In the genomic region with DNA sequence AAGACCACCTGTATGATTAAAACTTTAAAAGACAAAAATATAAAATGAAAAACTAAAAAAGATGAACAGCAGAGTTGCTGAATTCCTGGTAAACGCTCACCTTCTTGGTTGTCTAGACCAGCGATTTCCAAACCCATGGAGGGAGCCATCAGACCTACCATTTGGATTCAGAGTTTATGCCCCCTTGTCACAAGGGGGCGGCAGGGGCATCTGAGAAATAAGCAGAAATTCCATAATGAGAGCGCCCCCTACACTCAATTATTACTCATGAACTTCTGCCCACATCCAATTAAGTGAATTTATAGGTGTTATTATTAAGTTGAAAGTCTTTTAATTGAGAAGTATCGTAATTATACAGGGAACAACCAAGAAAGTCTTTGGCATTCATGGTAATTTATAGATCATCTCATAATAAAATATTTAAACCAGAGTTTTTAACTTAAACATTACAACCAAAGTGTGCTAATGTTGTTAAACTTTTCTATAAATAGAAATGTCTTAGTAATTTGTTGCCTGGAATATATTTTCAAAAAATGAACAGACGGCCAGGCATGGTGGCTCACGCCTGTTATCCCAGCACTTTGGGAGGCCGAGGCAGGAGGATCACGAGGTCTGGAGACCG, we compare ENCODE assay signal across 8 cellular contexts. TPM values are rescaled to one million over a fixed set of nuclear protein-coding genes. Genes with fewer than 3 reads are reported as not detected.
A peak's percentile ranks its signal among the peaks of the same experiment; 100 is the strongest.
DNase-seq lines count a peak whose midpoint lies in the region; ATAC-seq and TF ChIP-seq lines count a peak whose summit lies in the region.

No MANE protein-coding gene starts in this region.

- H2AFZ ChIP-seq in DND-41 (ENCODE audit: low read depth, low read length): no peak overlapping the region
- no peak overlapping the region for H2AFZ ChIP-seq in KMS-11 (ENCODE audit: low read depth)

- H3K27ac Mint-ChIP-seq in T-cell: no peak overlapping the region
- no peak overlapping the region for H3K27ac Mint-ChIP-seq in stimulated activated effector memory CD8-positive, alpha-beta T cell treated with anti-CD3 and anti-CD28 coated beads, Interleukin-12 subunit alpha, Interleukin-12 subunit beta, amount 100 ng/mL, for 72 hours

- peak; percentile 49; the same call in 2 of the 3 replicates for ATAC-seq in DND-41 (ENCODE audit: insufficient read depth, low read depth)
- ATAC-seq in T-cell (replicated peaks in 1 of 4): peak in 3 of 4 experiments; percentile 36 to 54 (median 46)
- peak; percentile 61 for ATAC-seq in stimulated activated effector memory CD8-positive, alpha-beta T cell treated with anti-CD3 and anti-CD28 coated beads, Interleukin-12 subunit alpha, Interleukin-12 subunit beta, amount 100 ng/mL, for 72 hours

- CTCF ChIA-PET in T-cell (lab: Charles Lee): no interaction called here

- no peak overlapping the region for H3K27ac ChIP-seq in DND-41 (ENCODE audit: low read length)
- no peak overlapping the region for H3K27ac ChIP-seq in KMS-11

- peaks cover 7 to 12% of the 10 kb centered on the region in 2 donors for H3K27me3 Mint-ChIP-seq in T-cell

- TF ChIP-seq CTCF in DND-41 (IDR thresholded peaks at IDR 0.05; ENCODE audit: borderline replicate concordance, extremely low read depth, low read length, poor library complexity, severe bottlenecking) (peak; percentile 74), KMS-11 (conservative IDR thresholded peaks at IDR 0.05; ENCODE audit: low read depth, low read length) (peak; percentile 57), kidney epithelial cell (IDR thresholded peaks at IDR 0.05; ENCODE audit: insufficient read depth, low read length, poor library complexity, severe bottlenecking) (peak; percentile 91)

- DNase-seq in DND-41 (peak; percentile 62), T-cell (peak; percentile 13 to 64 (median 41)), astrocyte of the hippocampus (ENCODE audit: low read depth, low spot score) (peak; percentile 68), kidney epithelial cell (ENCODE audit: low read depth) (no peak), GM19240 (ENCODE audit: insufficient read length, low spot score) (no peak), GOT3 (lab: John Stamatoyannopoulos, UW) (no peak)
- DNase-seq in stimulated activated effector memory CD8-positive, alpha-beta T cell treated with anti-CD3 and anti-CD28 coated beads, Interleukin-12 subunit alpha, Interleukin-12 subunit beta, amount 100 ng/mL, for 72 hours (ENCODE audit: low spot score in 2 of 2): peak in 1 of 2 donors; percentile 7

- H3K4me1 ChIP-seq in DND-41 (ENCODE audit: insufficient read depth, low read length) (no peaks in the 10 kb centered on the region), KMS-11 (ENCODE audit: low read depth, poor library complexity, severe bottlenecking) (no peaks in the 10 kb centered on the region)

- H3K79me2 ChIP-seq in DND-41 (ENCODE audit: insufficient read depth, low read length) (no peaks in the 10 kb centered on the region), KMS-11 (ENCODE audit: insufficient read depth, low read depth) (no peaks in the 10 kb centered on the region)

- H4K20me1 ChIP-seq in DND-41 (ENCODE audit: insufficient read depth, low read length) (no peaks in the 10 kb centered on the region), KMS-11 (ENCODE audit: insufficient read depth) (no peaks in the 10 kb centered on the region)

- POLR2A ChIA-PET in T-cell (lab: Charles Lee): no interaction called here

- H3K36me3 ChIP-seq in DND-41 (ENCODE audit: insufficient read depth, low read length): no peaks in the 10 kb centered on the region
- no peaks in the 10 kb centered on the region for H3K36me3 ChIP-seq in KMS-11 (ENCODE audit: insufficient read depth)
- no peaks in the 10 kb centered on the region for H3K36me3 ChIP-seq in kidney epithelial cell (ENCODE audit: control insufficient read depth, insufficient read depth, low read length)

- H3K4me2 ChIP-seq in DND-41 (ENCODE audit: insufficient read depth, low read length): no peak overlapping the region
- H3K4me2 ChIP-seq in KMS-11: no peak overlapping the region

- H3K9me3 ChIP-seq in DND-41 (ENCODE audit: insufficient read depth, low read length, severe bottlenecking): no peaks in the 10 kb centered on the region

- peaks cover 0 to 1% (median under 1%) of the 10 kb centered on the region in 3 donors for H3K9me3 Mint-ChIP-seq in T-cell
- H3K9me3 Mint-ChIP-seq in stimulated activated effector memory CD8-positive, alpha-beta T cell treated with anti-CD3 and anti-CD28 coated beads, Interleukin-12 subunit alpha, Interleukin-12 subunit beta, amount 100 ng/mL, for 72 hours: no peaks in the 10 kb centered on the region

- H3K27me3 ChIP-seq in DND-41 (ENCODE audit: insufficient read depth, low read length, poor library complexity): no peaks in the 10 kb centered on the region
- H3K27me3 ChIP-seq in KMS-11 (ENCODE audit: insufficient read depth, low read depth): no peaks in the 10 kb centered on the region
- no peaks in the 10 kb centered on the region for H3K27me3 ChIP-seq in kidney epithelial cell (ENCODE audit: control insufficient read depth, insufficient read depth, low read length)

- H3K4me3 Mint-ChIP-seq in T-cell: no peak overlapping the region
- H3K4me3 Mint-ChIP-seq in stimulated activated effector memory CD8-positive, alpha-beta T cell treated with anti-CD3 and anti-CD28 coated beads, Interleukin-12 subunit alpha, Interleukin-12 subunit beta, amount 100 ng/mL, for 72 hours: no peak overlapping the region

- no peak overlapping the region for H3K9ac ChIP-seq in DND-41 (ENCODE audit: low read depth, low read length)
- no peak overlapping the region for H3K9ac ChIP-seq in KMS-11

- peaks cover under 1 to 10% (median 1%) of the 10 kb centered on the region in 3 donors for H3K4me1 Mint-ChIP-seq in T-cell
- H3K4me1 Mint-ChIP-seq in stimulated activated effector memory CD8-positive, alpha-beta T cell treated with anti-CD3 and anti-CD28 coated beads, Interleukin-12 subunit alpha, Interleukin-12 subunit beta, amount 100 ng/mL, for 72 hours: peaks cover 2% of the 10 kb centered on the region

- H3K4me3 ChIP-seq in DND-41 (ENCODE audit: low read depth in 1 of 2, low read length in 2 of 2) (no peak overlapping the region), KMS-11 (IDR thresholded peaks at IDR 0.05; ENCODE audit: insufficient read depth, low read depth, low read length) (no peak overlapping the region), kidney epithelial cell (ENCODE audit: low read depth, low read length) (no peak overlapping the region)

- H3K36me3 Mint-ChIP-seq in T-cell: no peaks in the 10 kb centered on the region
- H3K36me3 Mint-ChIP-seq in stimulated activated effector memory CD8-positive, alpha-beta T cell treated with anti-CD3 and anti-CD28 coated beads, Interleukin-12 subunit alpha, Interleukin-12 subunit beta, amount 100 ng/mL, for 72 hours: no peaks in the 10 kb centered on the region

RNA-seq across cellular contexts. Expression of a gene that starts 35.2 kb away (rescaled TPM):
- total RNA-seq in T-cell: not detected
- not detected in 2 replicates for total RNA-seq in kidney epithelial cell

Comparison
In these comparisons a context has a peak if more than half of its experiments do, and no peak if none do; other contexts are left out.
1. DNase-seq: peak in DND-41 (single experiment), T-cell (34 of 34) and astrocyte of the hippocampus (single experiment); none in kidney epithelial cell (single experiment), GM19240 (single experiment) and GOT3 (single experiment).
2. Peak in every context shown above with its lines, with median percentiles within 50 percentile points of each other: ATAC-seq and CTCF ChIP-seq.